2 cellular contexts compared by ENCODE assay signal in genomic region chr7:2655870-2656614, GRCh38.
TF ChIP-seq lines count a peak whose summit lies in the region.

No MANE protein-coding gene starts in this region.

TF ChIP-seq in IMR-90, 13 proteins besides CTCF, POLR2A, EP300 and RAD21 (continued from another document):
- TF ChIP-seq ELK1 (IDR thresholded peaks at IDR 0.05; ENCODE audit: borderline replicate concordance, low read depth, low read length) (no peak), SMC3 (IDR thresholded peaks at IDR 0.05; ENCODE audit: low read depth, low read length) (no peak), NFE2L2 (IDR thresholded peaks at IDR 0.05; ENCODE audit: low read depth, low read length) (no peak), BHLHE40 (IDR thresholded peaks at IDR 0.05; ENCODE audit: low read depth, low read length) (no peak), FOS (IDR thresholded peaks at IDR 0.05; ENCODE audit: low read depth, low read length) (no peak), MAZ (IDR thresholded peaks at IDR 0.05; ENCODE audit: borderline replicate concordance, low read depth, low read length) (no peak), MAFK (IDR thresholded peaks at IDR 0.05; ENCODE audit: low read depth, low read length) (no peak), RCOR1 (IDR thresholded peaks at IDR 0.05; ENCODE audit: insufficient replicate concordance, low read length) (no peak), CHD1 (IDR thresholded peaks at IDR 0.05; ENCODE audit: low read depth, low read length) (no peak), CEBPB (IDR thresholded peaks at IDR 0.05; ENCODE audit: low read depth, low read length) (no peak), RFX5 (IDR thresholded peaks at IDR 0.05; ENCODE audit: low read depth, low read length) (no peak)
- TF ChIP-seq, protein P1, sequence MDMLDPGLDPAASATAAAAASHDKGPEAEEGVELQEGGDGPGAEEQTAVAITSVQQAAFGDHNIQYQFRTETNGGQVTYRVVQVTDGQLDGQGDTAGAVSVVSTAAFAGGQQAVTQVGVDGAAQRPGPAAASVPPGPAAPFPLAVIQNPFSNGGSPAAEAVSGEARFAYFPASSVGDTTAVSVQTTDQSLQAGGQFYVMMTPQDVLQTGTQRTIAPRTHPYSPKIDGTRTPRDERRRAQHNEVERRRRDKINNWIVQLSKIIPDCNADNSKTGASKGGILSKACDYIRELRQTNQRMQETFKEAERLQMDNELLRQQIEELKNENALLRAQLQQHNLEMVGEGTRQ (IDR thresholded peaks at IDR 0.05; ENCODE audit: low read depth, low read length), result no peak

TF ChIP-seq in Ishikawa, 13 proteins besides CTCF, POLR2A, EP300 and RAD21 (continued from another document):
- 0 out of 2 replicates have a peak, but pooled peaks have one; percentile 13 for TF ChIP-seq ZBTB7A (IDR thresholded peaks at IDR 0.05; ENCODE audit: low read depth)
